Comparison of ENCODE assay signal across 12 cellular contexts in the genomic region with DNA sequence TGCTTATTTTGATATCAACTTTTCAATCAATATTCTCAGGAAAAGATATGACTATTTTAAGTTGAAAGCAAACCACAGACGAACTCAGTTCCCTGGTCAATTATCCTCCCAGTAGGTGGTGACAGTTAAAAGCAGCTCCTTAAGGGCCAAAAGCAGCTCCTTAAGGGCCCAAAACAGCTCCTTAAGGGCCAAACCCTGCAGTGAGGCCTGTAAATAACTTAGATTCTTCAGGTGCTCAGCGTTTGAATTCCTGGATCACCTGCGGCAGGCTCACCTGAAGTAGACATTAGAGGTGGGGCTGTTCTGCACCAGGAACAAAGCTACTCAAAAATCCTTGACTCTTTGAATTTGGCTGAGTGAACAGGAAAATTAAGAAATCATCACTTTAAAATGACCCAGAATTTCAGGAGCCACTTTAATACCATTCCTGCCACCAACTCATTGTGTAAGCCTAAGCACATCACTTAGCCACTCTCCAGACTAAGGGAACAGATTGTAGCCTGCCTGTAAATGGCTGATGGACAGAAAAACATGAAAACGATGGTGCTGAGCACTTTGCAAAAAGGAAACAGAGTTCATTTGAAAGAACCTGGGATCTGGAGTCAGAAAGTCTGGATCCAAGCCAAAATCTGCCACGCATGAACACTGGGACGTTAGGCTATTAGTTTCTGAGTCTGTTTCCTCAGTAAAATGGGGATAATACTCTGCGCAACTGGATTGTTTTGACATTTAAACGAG.
A peak's percentile ranks its signal among the peaks of the same experiment; 100 is the strongest.
DNase-seq lines count a peak whose midpoint lies in the region; ATAC-seq and TF ChIP-seq lines count a peak whose summit lies in the region.
"Had no signal": no experiment of that assay in that cellular context is flagged by ENCODE, and none has a peak within 500 bp of the region (broad histone marks: within the 10 kb centered on the region; RNA-seq: fewer than 3 reads in every experiment).

No MANE protein-coding gene starts in this region.

- peak; percentile 97 for ATAC-seq in upper lobe of right lung
- no peak for ATAC-seq in activated T-cell treated with anti-CD3 and anti-CD28 coated beads, Interleukin-2, amount 50 U/mL, for 72 hours (replicated peaks in 1 of 2)
- ATAC-seq: natural killer cell had no signal

- H3K4me1 ChIP-seq in upper lobe of right lung, result no peaks in the 10 kb centered on the region

- CTCF ChIA-PET in MCF 10A (lab: Yijun Ruan, JAX), result no interaction called here
- CTCF ChIA-PET in activated naive CD4-positive, alpha-beta T cell treated with anti-CD3 and anti-CD28 coated beads, Interleukin-2, amount 10 ng/mL, durations not matched to agents 7 days and 5 days (lab: Charles Lee), result no interaction called here

- no peaks in the 10 kb centered on the region for H3K4me1 Mint-ChIP-seq in MCF 10A (ENCODE audit: insufficient read depth, unreplicated experiment)
- no peaks in the 10 kb centered on the region for H3K4me1 Mint-ChIP-seq in activated T-cell treated with anti-CD3 and anti-CD28 coated beads, Interleukin-2, amount 50 U/mL, for 72 hours (ENCODE audit: low read depth)
- no peaks in the 10 kb centered on the region for H3K4me1 Mint-ChIP-seq in activated naive CD4-positive, alpha-beta T cell treated with anti-CD3 and anti-CD28 coated beads, Interleukin-2, amount 10 ng/mL, durations not matched to agents 7 days and 5 days
- H3K4me1 Mint-ChIP-seq: natural killer cell had no signal

- H3K4me3 Mint-ChIP-seq in MCF 10A (ENCODE audit: unreplicated experiment), result no peak overlapping the region
- H3K4me3 Mint-ChIP-seq in activated T-cell treated with anti-CD3 and anti-CD28 coated beads, Interleukin-2, amount 50 U/mL, for 72 hours, result no peak overlapping the region
- no peak overlapping the region for H3K4me3 Mint-ChIP-seq in activated naive CD4-positive, alpha-beta T cell treated with anti-CD3 and anti-CD28 coated beads, Interleukin-2, amount 10 ng/mL, durations not matched to agents 7 days and 5 days
- H3K4me3 Mint-ChIP-seq: natural killer cell had no signal

- no peaks in the 10 kb centered on the region for H3K27me3 Mint-ChIP-seq in MCF 10A (ENCODE audit: insufficient read depth, unreplicated experiment)
- H3K27me3 Mint-ChIP-seq in activated T-cell treated with anti-CD3 and anti-CD28 coated beads, Interleukin-2, amount 50 U/mL, for 72 hours (ENCODE audit: low read depth), result peaks cover 9% of the 10 kb centered on the region
- H3K27me3 Mint-ChIP-seq in activated naive CD4-positive, alpha-beta T cell treated with anti-CD3 and anti-CD28 coated beads, Interleukin-2, amount 10 ng/mL, durations not matched to agents 7 days and 5 days, result no peaks in the 10 kb centered on the region

- H3K27me3 ChIP-seq in upper lobe of right lung, result no peaks in the 10 kb centered on the region

- H3K9me3 ChIP-seq in upper lobe of right lung, result no peaks in the 10 kb centered on the region

- H3K36me3 Mint-ChIP-seq in MCF 10A (ENCODE audit: insufficient read depth, unreplicated experiment), result no peaks in the 10 kb centered on the region
- H3K36me3 Mint-ChIP-seq in activated T-cell treated with anti-CD3 and anti-CD28 coated beads, Interleukin-2, amount 50 U/mL, for 72 hours (ENCODE audit: insufficient read depth in 2 of 2), result no peaks in the 10 kb centered on the region
- no peaks in the 10 kb centered on the region for H3K36me3 Mint-ChIP-seq in activated naive CD4-positive, alpha-beta T cell treated with anti-CD3 and anti-CD28 coated beads, Interleukin-2, amount 10 ng/mL, durations not matched to agents 7 days and 5 days
- H3K36me3 Mint-ChIP-seq: natural killer cell had no signal

- no TSS peak for BruUV-seq in MCF 10A (replicated peaks; lab: Mats Ljungman, UMichigan)

- peaks cover 7% of the 10 kb centered on the region for H3K9me3 Mint-ChIP-seq in MCF 10A (ENCODE audit: unreplicated experiment)
- peaks cover 0 to 3% of the 10 kb centered on the region in 2 donors for H3K9me3 Mint-ChIP-seq in activated T-cell treated with anti-CD3 and anti-CD28 coated beads, Interleukin-2, amount 50 U/mL, for 72 hours
- H3K9me3 Mint-ChIP-seq in activated naive CD4-positive, alpha-beta T cell treated with anti-CD3 and anti-CD28 coated beads, Interleukin-2, amount 10 ng/mL, durations not matched to agents 7 days and 5 days, result no peaks in the 10 kb centered on the region
- H3K9me3 Mint-ChIP-seq: natural killer cell had no signal

- TF ChIP-seq CTCF in upper lobe of right lung (IDR thresholded peaks at IDR 0.05) (no peak), MCF 10A (IDR thresholded peaks at IDR 0.05; ENCODE audit: unreplicated experiment) (no peak)

- POLR2A ChIA-PET in MCF 10A (lab: Yijun Ruan, JAX), result interaction anchor here (0.8 to 0.9 kb wide), 2 partner anchors 14 to 453 kb away, joined by 3 read pairs; no protein-coding TSS in a partner anchor

- no peak overlapping the region for H3K27ac Mint-ChIP-seq in MCF 10A (ENCODE audit: low read depth, unreplicated experiment)
- no peak overlapping the region for H3K27ac Mint-ChIP-seq in activated T-cell treated with anti-CD3 and anti-CD28 coated beads, Interleukin-2, amount 50 U/mL, for 72 hours
- no peak overlapping the region for H3K27ac Mint-ChIP-seq in activated naive CD4-positive, alpha-beta T cell treated with anti-CD3 and anti-CD28 coated beads, Interleukin-2, amount 10 ng/mL, durations not matched to agents 7 days and 5 days
- H3K27ac Mint-ChIP-seq: natural killer cell had no signal

- intact Hi-C loops in upper lobe of right lung (cut with DNase I) (no loop called here), MCF 10A (cut with micrococcal nuclease) (no loop called here)

- H3K36me3 ChIP-seq in upper lobe of right lung, result no peaks in the 10 kb centered on the region

- H3K4me3 ChIP-seq in upper lobe of right lung, result no peak overlapping the region

- H3K27ac ChIP-seq in upper lobe of right lung, result no peak overlapping the region

- DNase-seq in NCI-H2196 (lab: John Stamatoyannopoulos, UW; ENCODE audit: unreplicated experiment), result peak; percentile 8
- no peak for DNase-seq in NCI-H2196 treated with DMSO at 0.1 percent for 48 hours (lab: John Stamatoyannopoulos, UW; ENCODE audit: unreplicated experiment)
- peak; percentile 82 for DNase-seq in NCI-H69 (lab: John Stamatoyannopoulos, UW)
- DNase-seq in iPS DF 19.7 (ENCODE audit: low read depth, low spot score), result peak; percentile 48
- DNase-seq in upper lobe of right lung, result no peak
- no peak for DNase-seq in MCF 10A (ENCODE audit: unreplicated experiment)
- no peak for DNase-seq in activated T-cell treated with anti-CD3 and anti-CD28 coated beads, Interleukin-2, amount 50 U/mL, for 72 hours
- no peak for DNase-seq in activated naive CD4-positive, alpha-beta T cell treated with anti-CD3 and anti-CD28 coated beads, Interleukin-2, amount 10 ng/mL, durations not matched to agents 7 days and 5 days
- DNase-seq: activated naive CD4-positive, alpha-beta T cell treated with anti-CD3 and anti-CD28 coated beads, Interleukin-2, amount 50 U/mL, for 16 hours; GOT3; natural killer cell; NCI-H2029 treated with DMSO at 0.1 percent for 48 hours had no signal

Comparison
In these comparisons a context has a peak if more than half of its experiments do, and no peak if none do; other contexts are left out.
1. DNase-seq: peak in NCI-H2196 (single experiment), NCI-H69 (single experiment) and iPS DF 19.7 (single experiment); none in NCI-H2196 treated with DMSO at 0.1 percent for 48 hours (single experiment), upper lobe of right lung (single experiment), MCF 10A (single experiment), activated T-cell treated with anti-CD3 and anti-CD28 coated beads, Interleukin-2, amount 50 U/mL, for 72 hours (0 of 2) and activated naive CD4-positive, alpha-beta T cell treated with anti-CD3 and anti-CD28 coated beads, Interleukin-2, amount 10 ng/mL, durations not matched to agents 7 days and 5 days (single experiment).